Comparison of ENCODE assay signal across 8 cellular contexts in the genomic region with DNA sequence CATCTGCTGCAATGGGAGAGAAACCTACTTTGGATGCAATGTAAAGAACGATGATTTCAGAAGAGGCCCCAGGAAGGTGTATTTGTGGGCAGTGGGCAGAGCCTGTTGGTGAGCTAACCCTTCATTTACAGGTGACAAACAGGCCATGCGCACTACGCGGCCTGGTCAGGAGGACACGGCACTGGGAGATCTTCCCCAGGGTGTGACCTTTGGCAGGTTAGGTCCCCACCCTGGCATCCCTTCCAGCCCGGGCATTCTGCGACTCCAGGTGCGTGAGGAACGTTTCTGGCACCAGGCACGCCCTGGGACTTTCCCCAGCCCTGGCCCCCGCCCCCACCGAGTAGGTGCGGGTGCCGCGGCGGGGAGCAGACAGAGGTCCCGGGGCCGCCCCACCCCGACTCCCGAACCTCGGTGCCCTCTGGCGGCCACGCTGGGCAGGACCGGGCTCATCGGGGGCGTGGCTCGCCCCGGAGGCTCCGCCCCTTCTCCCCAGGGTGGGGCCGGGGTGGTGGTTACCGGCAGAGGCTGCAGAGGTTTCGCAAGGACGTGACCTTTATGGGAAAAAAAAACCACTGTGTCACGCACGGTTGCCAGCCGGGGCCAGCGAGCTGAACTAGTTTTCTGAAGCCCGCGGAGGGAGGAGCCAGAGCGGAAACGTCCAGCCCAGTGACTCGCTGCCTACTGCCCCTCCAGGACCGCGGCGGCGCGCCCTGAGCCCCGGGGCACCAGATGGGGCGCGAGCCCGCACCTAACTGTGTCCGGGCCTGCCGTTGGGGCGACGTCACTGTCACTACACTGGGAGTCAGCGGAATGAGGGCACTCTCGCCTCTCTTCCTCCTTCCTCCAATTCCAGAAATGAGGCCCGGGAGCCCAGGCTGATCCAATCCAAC. TPM values are rescaled to one million over a fixed set of nuclear protein-coding genes. Genes with fewer than 3 reads are reported as not detected.
DNase-seq lines count a peak whose midpoint lies in the region; ATAC-seq and TF ChIP-seq lines count a peak whose summit lies in the region.

No MANE protein-coding gene starts in this region.

- H3K36me3 ChIP-seq in BJ (ENCODE audit: control insufficient read depth, insufficient read depth, low read length) (no peaks in the 10 kb centered on the region), OCI-LY7 (ENCODE audit: insufficient read depth, low read length) (no peaks in the 10 kb centered on the region; the same call in 1 of the 2 replicates), stomach (no peaks in the 10 kb centered on the region)

- H2AFZ ChIP-seq in OCI-LY7 (ENCODE audit: low read length): peak overlapping the region; percentile 44; the same call in 1 of the 2 replicates

- CTCF ChIA-PET in BJ (lab: Yijun Ruan, JAX): interaction anchor here (0.6 to 0.7 kb wide), 8 partner anchors 39 to 1258 kb away, joined by 3 to 4 read pairs (median 3); no protein-coding TSS in a partner anchor
- CTCF ChIA-PET in OCI-LY7 (lab: Charles Lee; ENCODE audit: unreplicated experiment): no interaction called here

- no peak overlapping the region for H3K27ac Mint-ChIP-seq in nephron progenitor cell

- TF ChIP-seq EP300 in stomach (IDR thresholded peaks at IDR 0.05): peak; percentile 51

- peak; percentile 31 for DNase-seq in BJ (ENCODE audit: low read depth)
- DNase-seq in OCI-LY7 (ENCODE audit: low spot score): peak; percentile 88
- peak; percentile 82 for DNase-seq in activated T-helper 1 cell treated with Interleukin-2 at 50 U/mL for 16 hours (ENCODE audit: low read depth)
- DNase-seq in fibroblast of peridontal ligament (ENCODE audit: extremely low read depth): peak; percentile 87
- peak; percentile 80 for DNase-seq in nephron progenitor cell
- DNase-seq in stomach: peak; percentile 88

- H3K9me3 ChIP-seq in OCI-LY7 (ENCODE audit: low read length) (no peaks in the 10 kb centered on the region), stomach (peaks cover 0 to under 1% (median 0%) of the 10 kb centered on the region in 4 donors)

- no peaks in the 10 kb centered on the region for H3K36me3 Mint-ChIP-seq in nephron progenitor cell (ENCODE audit: low read depth)

- H3K9me3 Mint-ChIP-seq in nephron progenitor cell: peaks cover 35% of the 10 kb centered on the region

- H4K20me1 ChIP-seq in OCI-LY7 (ENCODE audit: insufficient read depth, low read length): no peaks in the 10 kb centered on the region

- no peaks in the 10 kb centered on the region for H3K9me2 ChIP-seq in OCI-LY7 (ENCODE audit: insufficient read depth, low read length)

- ATAC-seq in GM19023 (IDR thresholded peaks at IDR 0.05; ENCODE audit: unreplicated experiment): peak; percentile 75
- peak; percentile 83 for ATAC-seq in HG03196 (IDR thresholded peaks at IDR 0.05; ENCODE audit: unreplicated experiment)

- intact Hi-C loops in OCI-LY7 (cut with micrococcal nuclease; ENCODE audit: unreplicated experiment): loop anchor here (1.0 to 2.0 kb wide), 3 partner anchors 109 to 293 kb away; no protein-coding TSS in a partner anchor
- intact Hi-C loops in stomach (cut with DNase I; ENCODE audit: low total_unique reads): no loop called here

- POLR2A ChIA-PET in BJ (lab: Charles Lee) (interaction anchor here (0.6 kb wide), 1 partner anchor 330 kb away, joined by 7 read pairs; no protein-coding TSS in a partner anchor), OCI-LY7 (lab: Charles Lee) (interaction anchor here (1.2 to 1.4 kb wide), 2 partner anchors 108 to 111 kb away, joined by 4 to 9 read pairs; a partner anchor contains a TSS)

- no TSS peak for BruUV-seq in OCI-LY7 (replicated peaks; lab: Mats Ljungman, UMichigan)

- peaks cover 15% of the 10 kb centered on the region for H3K4me1 Mint-ChIP-seq in nephron progenitor cell

- peaks cover 53% of the 10 kb centered on the region for H3K4me1 ChIP-seq in OCI-LY7 (ENCODE audit: insufficient read depth, low read length, poor library complexity, severe bottlenecking)
- peaks cover 0 to 8% (median 4%) of the 10 kb centered on the region in 4 donors for H3K4me1 ChIP-seq in stomach

- peak overlapping the region; percentile 77 for H3K4me3 Mint-ChIP-seq in nephron progenitor cell

- peak overlapping the region; percentile 26 for H3K4me3 ChIP-seq in BJ (ENCODE audit: low read depth, low read length)
- peak overlapping the region; percentile 70 for H3K4me3 ChIP-seq in OCI-LY7 (ENCODE audit: low read depth, low read length, poor library complexity, severe bottlenecking)
- H3K4me3 ChIP-seq in stomach: peak overlapping the region; percentile 22 to 40 (median 30)

- H3K4me2 ChIP-seq in OCI-LY7 (ENCODE audit: low read length): peak overlapping the region; percentile 95

- TF ChIP-seq CTCF in BJ (IDR thresholded peaks at IDR 0.05; ENCODE audit: insufficient read depth, low read depth, low read length): peak; percentile 46
- peak; percentile 71 for TF ChIP-seq CTCF in OCI-LY7 (conservative IDR thresholded peaks at IDR 0.05; ENCODE audit: low read length)
- TF ChIP-seq CTCF in nephron progenitor cell (IDR thresholded peaks at IDR 0.05): peak; percentile 60
- TF ChIP-seq CTCF in stomach (IDR thresholded peaks at IDR 0.05): peak in 5 of 7 experiments; percentile 21 to 66 (median 61)

- H3K27me3 Mint-ChIP-seq in nephron progenitor cell (ENCODE audit: low read depth, poor library complexity): peaks cover 3% of the 10 kb centered on the region

- no peak for TF ChIP-seq POLR2A in stomach (IDR thresholded peaks at IDR 0.05)

- H3K27ac ChIP-seq in OCI-LY7 (ENCODE audit: low read depth, low read length, poor library complexity, severe bottlenecking): peak overlapping the region; percentile 85
- peak overlapping the region; percentile 41 to 84 (median 77) for H3K27ac ChIP-seq in stomach

- 3 to 21% (median 16%) methylated on average over 7 to 58 of the region's 58 CpGs for WGBS in stomach, 5 donors

- H3K27me3 ChIP-seq in BJ (ENCODE audit: control insufficient read depth, insufficient read depth, low read length): no peaks in the 10 kb centered on the region
- H3K27me3 ChIP-seq in stomach: no peaks in the 10 kb centered on the region

- peaks cover 28% of the 10 kb centered on the region; the same call in 1 of the 2 replicates for H3K79me2 ChIP-seq in OCI-LY7 (ENCODE audit: insufficient read depth, low read depth, low read length)

RNA-seq across cellular contexts. Expression of a gene that starts 5.0 kb away (rescaled TPM):
- not detected in 2 replicates for polyA plus RNA-seq in BJ (2011; rRNA removed)
- polyA minus RNA-seq in BJ (2011; rRNA and poly(A)+ RNA removed): not detected in 2 replicates
- not detected in 2 replicates for total RNA-seq in OCI-LY7 (2014; rRNA removed; shearing (Covaris generic))
- 0.23 TPM in 1 of 2 replicates, not detected in the other for total RNA-seq in OCI-LY7 (2022)
- not detected for total RNA-seq in stomach
- polyA plus RNA-seq in stomach: not detected

Comparison
In these comparisons a context has a peak if more than half of its experiments do, and no peak if none do; other contexts are left out.
1. Peak in every context shown above with its lines: DNase-seq, ATAC-seq, H3K4me3 ChIP-seq and H3K27ac ChIP-seq.
2. DNase-seq: peak in every context shown above with its lines; median percentile 88 in OCI-LY7; 88 in stomach; 87 in fibroblast of peridontal ligament; 82 in activated T-helper 1 cell treated with Interleukin-2 at 50 U/mL for 16 hours; 80 in nephron progenitor cell; 31 in BJ.